18 cellular contexts compared by ENCODE assay signal in the genomic region with DNA sequence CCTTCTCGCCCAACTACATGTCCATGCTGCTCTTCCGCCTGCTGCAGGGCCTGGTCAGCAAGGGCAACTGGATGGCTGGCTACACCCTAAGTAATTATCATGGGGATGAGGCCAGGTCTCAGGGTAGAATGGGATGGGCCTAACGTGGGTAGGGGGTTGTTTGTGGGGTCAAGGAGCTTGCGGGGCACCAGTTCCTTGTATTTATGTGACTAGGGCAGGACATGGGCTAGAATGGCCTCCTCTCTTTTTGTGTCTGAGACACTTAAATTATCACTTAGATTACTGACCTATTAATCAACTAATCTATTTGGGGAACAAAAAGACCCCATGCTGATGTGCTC. TPM values are rescaled to one million over a fixed set of nuclear protein-coding genes. Genes with fewer than 3 reads are reported as not detected.
DNase-seq lines count a peak whose midpoint lies in the region; ATAC-seq, FAIRE-seq and TF ChIP-seq lines count a peak whose summit lies in the region.
"Had no signal": no experiment of that assay in that cellular context is flagged by ENCODE, and none has a peak within 500 bp of the region (broad histone marks: within the 10 kb centered on the region; RNA-seq: fewer than 3 reads in every experiment).

No MANE protein-coding gene starts in this region.

- ATAC-seq in HG03342 (IDR thresholded peaks at IDR 0.05; ENCODE audit: unreplicated experiment), result no peak

- H3K9me3 ChIP-seq in H1 (ENCODE audit: insufficient read depth in 2 of 2, low read depth in 1 of 2, low read length in 1 of 2) (no peaks in the 10 kb centered on the region), neural progenitor cell (ENCODE audit: low read depth) (no peaks in the 10 kb centered on the region)

- TF ChIP-seq CTCF in GM10266 (IDR thresholded peaks at IDR 0.05; ENCODE audit: control insufficient read depth, insufficient read depth, low read depth, missing control alignments) (no peak), H1 (IDR thresholded peaks at IDR 0.05; ENCODE audit: control extremely low read depth in 1 of 3, insufficient read depth in 1 of 3, low read depth in 1 of 3, low read length in 3 of 3) (no peak), neural progenitor cell (IDR thresholded peaks at IDR 0.05) (no peak)

- H3K18ac ChIP-seq in H1 (ENCODE audit: extremely low read depth, low read length), result no peak overlapping the region

- peaks cover 7 to 22% (median 11%) of the 10 kb centered on the region in 4 experiments for H3K4me1 ChIP-seq in H1 (replicated peaks in 1 of 4; ENCODE audit: control insufficient read depth in 3 of 4, insufficient read depth in 4 of 4, low read length in 3 of 4)
- H3K4me1 ChIP-seq in neural progenitor cell, result no peaks in the 10 kb centered on the region

- no peaks in the 10 kb centered on the region for H3K79me1 ChIP-seq in H1 (ENCODE audit: low read depth, low read length)

- TF ChIP-seq POLR2A in H1 (IDR thresholded peaks at IDR 0.05; ENCODE audit: control extremely low read depth in 1 of 2, low read depth in 2 of 2, low read length in 2 of 2), result no peak

- H2AK5ac ChIP-seq in H1 (ENCODE audit: low read depth, low read length), result peak overlapping the region; percentile 18; the same call in 1 of the 2 replicates

- H3K27ac ChIP-seq in H1 (ENCODE audit: low read depth, low read length), result no peak overlapping the region
- no peak overlapping the region for H3K27ac ChIP-seq in neural progenitor cell
- H3K27ac ChIP-seq: KMS-11, PC-9 had no signal

- H3K56ac ChIP-seq in H1 (replicated peaks; ENCODE audit: insufficient read length, low read depth, low read length), result no peak overlapping the region

- no peak overlapping the region for H3K23ac ChIP-seq in H1 (ENCODE audit: insufficient read length)

- TF ChIP-seq RAD21 in H1 (IDR thresholded peaks at IDR 0.05 in 1 of 2, conservative IDR thresholded peaks at IDR 0.05 in 1 of 2; ENCODE audit: low read depth in 2 of 2, low read length in 2 of 2), result no peak

- no peaks in the 10 kb centered on the region for H3K36me3 Mint-ChIP-seq in neural progenitor cell

- DNase-seq in GM10266 (ENCODE audit: extremely low spot score) (peak; percentile 18), H7 (peak; percentile 77), H1 (ENCODE audit: low read depth in 1 of 2, low spot score in 2 of 2) (no peak), neural progenitor cell (ENCODE audit: low spot score) (no peak), NCI-H446 treated with DMSO at 0.1 percent for 48 hours (lab: John Stamatoyannopoulos, UW) (no peak)
- DNase-seq in central memory CD4-positive, alpha-beta T cell, result no peak
- DNase-seq: CD4-positive, alpha-beta T cell; DMS79; NCI-H1092; NCI-H1694; NCI-H2107; NCI-H345; PC-9 had no signal

- H3K4me3 ChIP-seq in H7 (ENCODE audit: insufficient read depth, low read depth, low read length) (no peak overlapping the region), H1 (ENCODE audit: extremely low read depth in 1 of 4, insufficient read depth in 2 of 4, low read depth in 3 of 4, low read length in 4 of 4) (no peak overlapping the region), neural progenitor cell (no peak overlapping the region)
- H3K4me3 ChIP-seq: PC-9 had no signal

- H2BK12ac ChIP-seq in H1 (ENCODE audit: low read depth, low read length), result no peak overlapping the region

- H3K79me2 ChIP-seq in H1 (ENCODE audit: control insufficient read depth in 1 of 2, insufficient read depth in 2 of 2, low read length in 2 of 2), result no peaks in the 10 kb centered on the region
- no peaks in the 10 kb centered on the region for H3K79me2 ChIP-seq in neural progenitor cell (ENCODE audit: low read depth)

- H3F3A ChIP-seq in neural progenitor cell (ENCODE audit: low read depth), result no peaks in the 10 kb centered on the region

- CTCF ChIA-PET in H1 (lab: Charles Lee; ENCODE audit: partially characterized antibody), result interaction anchor here (1.0 to 1.3 kb wide), 2 partner anchors 9 to 323 kb away, joined by 3 read pairs; no protein-coding TSS in a partner anchor

- POLR2A ChIA-PET in H1 (lab: Charles Lee; ENCODE audit: partially characterized antibody), result no interaction called here

- H3K9ac ChIP-seq in H1 (replicated peaks in 1 of 4; ENCODE audit: extremely low read depth in 1 of 4, low read depth in 3 of 4, low read length in 3 of 4) (no peak overlapping the region), neural progenitor cell (no peak overlapping the region)
- H3K9ac ChIP-seq: KMS-11 had no signal

- FAIRE-seq in H1 (lab: Jason Lieb, UNC), result no peak
- FAIRE-seq: GM12891 had no signal

- no peak overlapping the region for H4K8ac ChIP-seq in H1 (ENCODE audit: extremely low read depth, insufficient read depth, low read length)

- no peaks in the 10 kb centered on the region for H3K36me3 ChIP-seq in H7 (replicated peaks; ENCODE audit: control insufficient read depth, insufficient read depth, low read length)
- H3K36me3 ChIP-seq in H1 (ENCODE audit: control insufficient read depth in 2 of 4, insufficient read depth in 4 of 4, low read length in 3 of 4), result no peaks in the 10 kb centered on the region
- H3K36me3 ChIP-seq in neural progenitor cell, result no peaks in the 10 kb centered on the region

- H3K27ac Mint-ChIP-seq in neural progenitor cell, result peak overlapping the region; percentile 36
- H3K27ac Mint-ChIP-seq: B cell; CD4-positive, alpha-beta T cell had no signal

- no peaks in the 10 kb centered on the region for H4K20me1 ChIP-seq in H1 (replicated peaks in 1 of 2; ENCODE audit: control insufficient read depth in 1 of 2, insufficient read depth in 2 of 2, low read length in 2 of 2)
- no peaks in the 10 kb centered on the region for H4K20me1 ChIP-seq in neural progenitor cell (ENCODE audit: low read depth)

- no peak overlapping the region; the same call in 1 of the 2 replicates for H2BK15ac ChIP-seq in H1 (ENCODE audit: low read length)

- no peak overlapping the region for H2BK120ac ChIP-seq in H1 (replicated peaks; ENCODE audit: low read depth, low read length)

- TF ChIP-seq EP300 in H1 (IDR thresholded peaks at IDR 0.05; ENCODE audit: borderline replicate concordance in 1 of 2, low read depth in 2 of 2, low read length in 2 of 2), result no peak

- H3K4me2 ChIP-seq in H1 (ENCODE audit: insufficient read depth in 1 of 2, low read depth in 2 of 2, low read length in 2 of 2) (peak overlapping the region; percentile 28 to 35; a peak in 3 of 4 replicates), neural progenitor cell (no peak overlapping the region)
- H3K4me2 ChIP-seq: KMS-11, PC-9 had no signal

- peaks cover 4% of the 10 kb centered on the region for H3K4me1 Mint-ChIP-seq in neural progenitor cell
- H3K4me1 Mint-ChIP-seq: B cell had no signal

- H2AFZ ChIP-seq in H1 (ENCODE audit: low read length) (no peak overlapping the region), neural progenitor cell (replicated peaks) (no peak overlapping the region)
- H2AFZ ChIP-seq: PC-9 had no signal

- H3K4ac ChIP-seq in H1 (replicated peaks; ENCODE audit: insufficient read length, low read depth, low read length), result peak overlapping the region; percentile 36

- no peaks in the 10 kb centered on the region for H3K9me3 Mint-ChIP-seq in neural progenitor cell
- H3K9me3 Mint-ChIP-seq: CD4-positive, alpha-beta T cell had no signal

- H3K4me3 Mint-ChIP-seq in neural progenitor cell, result peak overlapping the region; percentile 27
- H3K4me3 Mint-ChIP-seq: B cell; CD4-positive, alpha-beta T cell had no signal

- no peak overlapping the region for H2BK20ac ChIP-seq in H1 (ENCODE audit: low read length)

- no peaks in the 10 kb centered on the region for H3K23me2 ChIP-seq in H1 (ENCODE audit: low read depth, low read length)

- no peak overlapping the region for H4K5ac ChIP-seq in H1 (ENCODE audit: insufficient read length, low read depth, low read length)

- H3K14ac ChIP-seq in H1 (ENCODE audit: insufficient read length), result no peak overlapping the region

- 61% methylated on average over 4 of the region's 4 CpGs; no CpG with 5 or more reads in 1 of the 2 experiments for whole genome bisulfite sequencing in H1 (ENCODE audit: extremely low coverage in 1 of 2, insufficient coverage in 1 of 2, insufficient read length in 1 of 2, insufficient replicate concordance in 2 of 2, low coverage in 1 of 2, low lambda C conversion rate in 2 of 2, missing lambda C conversion rate in 1 of 2), 2 experiments

- H3K27me3 Mint-ChIP-seq in neural progenitor cell (ENCODE audit: insufficient read depth, low read depth), result no peaks in the 10 kb centered on the region
- H3K27me3 Mint-ChIP-seq: B cell; CD4-positive, alpha-beta T cell had no signal

- H2BK5ac ChIP-seq in H1 (ENCODE audit: low read depth, low read length), result no peak overlapping the region

- peak overlapping the region; percentile 84 for H4K91ac ChIP-seq in H1 (replicated peaks; ENCODE audit: insufficient read length, low read length)

- H3K27me3 ChIP-seq in H7 (ENCODE audit: control insufficient read depth, insufficient read depth, low read length) (peaks cover 24% of the 10 kb centered on the region), H1 (replicated peaks in 1 of 4; ENCODE audit: control insufficient read depth in 3 of 4, extremely low read depth in 1 of 4, insufficient read depth in 3 of 4, low read length in 3 of 4) (no peaks in the 10 kb centered on the region; a peak in 1 of 7 replicates), neural progenitor cell (no peaks in the 10 kb centered on the region)

TF ChIP-seq in H1, 55 proteins besides CTCF, POLR2A, EP300 and RAD21:
- TF ChIP-seq MAFK (IDR thresholded peaks at IDR 0.05; ENCODE audit: low read depth, low read length), result no peak
- TF ChIP-seq KDM5A (IDR thresholded peaks at IDR 0.05; ENCODE audit: low read length), result no peak
- TF ChIP-seq SP1 (IDR thresholded peaks at IDR 0.05; ENCODE audit: low read depth, low read length), result no peak
- TF ChIP-seq JUN (IDR thresholded peaks at IDR 0.05; ENCODE audit: low read depth, low read length), result no peak
- no peak for TF ChIP-seq SUZ12 (IDR thresholded peaks at IDR 0.05; ENCODE audit: low read length)
- no peak for TF ChIP-seq NRF1 (IDR thresholded peaks at IDR 0.05; ENCODE audit: low read depth, low read length)
- TF ChIP-seq, protein P1, sequence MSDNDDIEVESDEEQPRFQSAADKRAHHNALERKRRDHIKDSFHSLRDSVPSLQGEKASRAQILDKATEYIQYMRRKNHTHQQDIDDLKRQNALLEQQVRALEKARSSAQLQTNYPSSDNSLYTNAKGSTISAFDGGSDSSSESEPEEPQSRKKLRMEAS (IDR thresholded peaks at IDR 0.05), result no peak
- no peak for TF ChIP-seq TEAD4 (IDR thresholded peaks at IDR 0.05; ENCODE audit: low read depth, low read length)
TF ChIP-seq in H1: peak in this region for 0.

RNA-seq across cellular contexts. Expression of a gene that starts 10.7 kb away (rescaled TPM):
- 5.5 and 7.3 TPM in 2 replicates for total RNA-seq in H7 (2014; rRNA removed; shearing (Covaris generic))
- total RNA-seq in H1 (2021; fragmentation: NEBNext Ultra II Directional; extraction: Animal tissue kit (Norgen Biotek cat#: 25700)), result 0.45 and 0.98 TPM in 2 replicates
- polyA plus RNA-seq in H1 (2011; rRNA removed), result 0.12 and 0.16 TPM in 2 replicates
- 0.30 TPM for polyA plus RNA-seq in H1 (2011; cell fraction: cytosol; rRNA removed)
- 0.74 TPM for polyA plus RNA-seq in H1 (2011; cell fraction: nucleus; rRNA removed)
- 0.15 to 1.3 TPM (median 0.21 TPM) in 4 replicates for polyA plus RNA-seq in H1 (2012, experiment 1 of 2)
- not detected for polyA plus RNA-seq in H1 (2012, experiment 2 of 2)
- 0.69 TPM for polyA plus RNA-seq in H1 (2013, experiment 1 of 2)
- polyA plus RNA-seq in H1 (2013, experiment 2 of 2), result 0.39 TPM
- polyA minus RNA-seq in H1 (2011; rRNA and poly(A)+ RNA removed), result 0.73 TPM in 1 of 2 replicates, not detected in the other
- polyA minus RNA-seq in H1 (2011; cell fraction: cytosol; rRNA and poly(A)+ RNA removed), result not detected
- polyA minus RNA-seq in H1 (2011; cell fraction: nucleus; rRNA and poly(A)+ RNA removed), result 1.5 TPM
- total RNA-seq in neural progenitor cell (ENCODE audit: low replicate concordance), result 0.22 TPM in 1 of 2 replicates, not detected in the other
- total RNA-seq: G401, PC-9 had no signal

Comparison
In these comparisons a context has a peak if more than half of its experiments do, and no peak if none do; other contexts are left out.
1. DNase-seq: peak in GM10266 (single experiment) and H7 (single experiment); none in H1 (0 of 2), neural progenitor cell (single experiment), central memory CD4-positive, alpha-beta T cell (single experiment) and NCI-H446 treated with DMSO at 0.1 percent for 48 hours (single experiment).